Comparison of ENCODE assay signal across 1 cellular context in genomic region chr2:108129636-108130035, GRCh38.
TF ChIP-seq lines count a peak whose summit lies in the region.

No MANE protein-coding gene starts in this region.

TF ChIP-seq in WTC11, 78 proteins besides CTCF, POLR2A, EP300 and RAD21 (continued from another document):
- TF ChIP-seq E2F5 (CRISPR knock-in tag; IDR thresholded peaks at IDR 0.05) = no peak
- TF ChIP-seq, protein P1, sequence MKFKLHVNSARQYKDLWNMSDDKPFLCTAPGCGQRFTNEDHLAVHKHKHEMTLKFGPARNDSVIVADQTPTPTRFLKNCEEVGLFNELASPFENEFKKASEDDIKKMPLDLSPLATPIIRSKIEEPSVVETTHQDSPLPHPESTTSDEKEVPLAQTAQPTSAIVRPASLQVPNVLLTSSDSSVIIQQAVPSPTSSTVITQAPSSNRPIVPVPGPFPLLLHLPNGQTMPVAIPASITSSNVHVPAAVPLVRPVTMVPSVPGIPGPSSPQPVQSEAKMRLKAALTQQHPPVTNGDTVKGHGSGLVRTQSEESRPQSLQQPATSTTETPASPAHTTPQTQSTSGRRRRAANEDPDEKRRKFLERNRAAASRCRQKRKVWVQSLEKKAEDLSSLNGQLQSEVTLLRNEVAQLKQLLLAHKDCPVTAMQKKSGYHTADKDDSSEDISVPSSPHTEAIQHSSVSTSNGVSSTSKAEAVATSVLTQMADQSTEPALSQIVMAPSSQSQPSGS (CRISPR knock-in tag; IDR thresholded peaks at IDR 0.05; ENCODE audit: borderline replicate concordance, low read depth) = no peak
- TF ChIP-seq AFF4 (CRISPR knock-in tag; IDR thresholded peaks at IDR 0.05; ENCODE audit: borderline replicate concordance) = no peak
TF ChIP-seq in WTC11: peak in this region for 0.
